ENCODE assay signal across 8 cellular contexts in the genomic region with DNA sequence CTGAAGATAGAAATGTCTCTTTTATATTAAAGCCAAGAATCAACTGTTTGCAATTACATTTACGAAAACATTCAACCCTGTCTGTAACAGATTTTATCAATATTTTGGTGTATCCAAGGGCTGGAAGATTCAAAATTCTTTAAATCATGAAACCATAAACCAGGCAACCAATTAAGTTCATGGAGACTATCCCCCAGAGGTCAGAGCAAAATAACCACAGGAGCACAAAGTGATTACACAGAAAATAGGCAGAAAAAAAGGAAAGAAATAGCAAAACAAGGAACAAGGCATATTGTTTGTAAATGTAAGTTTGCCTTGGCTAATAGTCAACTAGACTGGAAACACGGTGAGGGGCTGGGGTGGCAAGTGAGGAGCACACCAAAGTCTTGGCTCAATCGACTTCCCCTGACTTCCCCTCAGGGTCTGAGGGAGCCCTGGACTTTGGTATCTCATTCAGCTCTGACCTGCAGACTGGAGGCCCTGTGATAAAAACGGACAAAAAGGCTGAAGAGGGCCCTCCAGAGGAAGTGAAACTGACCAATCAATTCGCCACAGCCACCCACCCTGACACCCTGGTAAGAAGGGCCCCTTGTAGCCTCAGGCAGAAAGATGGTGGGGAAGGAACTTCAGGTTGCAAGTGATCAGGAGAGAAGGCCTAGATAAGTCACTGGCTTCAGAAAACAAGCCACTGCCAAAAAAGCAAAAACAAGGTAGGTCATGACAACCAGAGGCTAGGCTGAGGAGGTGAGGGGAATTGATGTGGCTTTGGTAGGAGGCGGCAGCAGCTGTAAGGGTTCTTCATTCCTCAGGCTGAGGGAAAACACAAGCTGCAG. TPM values are rescaled to one million over a fixed set of nuclear protein-coding genes. Genes with fewer than 3 reads are reported as not detected.
DNase-seq lines count a peak whose midpoint lies in the region; ATAC-seq and TF ChIP-seq lines count a peak whose summit lies in the region.

No MANE protein-coding gene starts in this region.

- TF ChIP-seq CTCF in RWPE1 (conservative IDR thresholded peaks at IDR 0.05; ENCODE audit: low read depth): no peak

- H3K27ac ChIP-seq in RWPE1: peak overlapping the region; percentile 47

- CTCF ChIA-PET in RWPE1 (lab: Yijun Ruan, JAX): interaction anchor here (0.5 kb wide), 1 partner anchor 42 kb away, joined by 4 read pairs; no protein-coding TSS in a partner anchor

- POLR2A ChIA-PET in RWPE1 (lab: Yijun Ruan, JAX; ENCODE audit: low non-redundant PET): no interaction called here

- in situ Hi-C loops in G401 (cut with HindIII; ENCODE audit: low sequenced_read_pairs): no loop called here

- ATAC-seq in HG02798 (IDR thresholded peaks at IDR 0.05; ENCODE audit: poor library complexity, unreplicated experiment) (peak; percentile 40), GM18873 (IDR thresholded peaks at IDR 0.05; ENCODE audit: low FRiP score, unreplicated experiment) (no peak)

- DNase-seq in G401 (ENCODE audit: low spot score) (peak; percentile 70), RWPE1 (ENCODE audit: low spot score) (no peak), anterior cingulate cortex (lab: John Stamatoyannopoulos, UW) (peak in 50 of 58 donors; percentile 10 to 82 (median 44)), inferior parietal cortex (ENCODE audit: extremely low spot score) (peak; percentile 75), COLO668 (lab: John Stamatoyannopoulos, UW; ENCODE audit: unreplicated experiment) (no peak)
- DNase-seq in stimulated activated CD4-positive, alpha-beta T cell treated with anti-CD3 and anti-CD28 coated beads, Interleukin-4, amount 100 ng/mL, for 24 hours: peak; percentile 56

RNA-seq across cellular contexts. Expression of a gene that starts 1.9 kb away (rescaled TPM):
- 6.5 and 8.1 TPM in 2 replicates for total RNA-seq in G401 (2014; rRNA removed; shearing (Covaris generic))

RNA-seq across cellular contexts. Expression of a gene that starts 47.7 kb away (rescaled TPM):
- 127 and 161 TPM in 2 replicates for total RNA-seq in G401 (2014; rRNA removed; shearing (Covaris generic))

Comparison
In these comparisons a context has a peak if more than half of its experiments do, and no peak if none do; other contexts are left out.
1. DNase-seq: peak in G401 (single experiment), anterior cingulate cortex (50 of 58), inferior parietal cortex (single experiment) and stimulated activated CD4-positive, alpha-beta T cell treated with anti-CD3 and anti-CD28 coated beads, Interleukin-4, amount 100 ng/mL, for 24 hours (single experiment); none in RWPE1 (single experiment) and COLO668 (single experiment).